Comparison of ENCODE assay signal across 8 cellular contexts in genomic region chr5:54309751-54310432, GRCh38. TPM values are rescaled to one million over a fixed set of nuclear protein-coding genes. Genes with fewer than 3 reads are reported as not detected.
DNase-seq lines count a peak whose midpoint lies in the region; ATAC-seq and TF ChIP-seq lines count a peak whose summit lies in the region.

No MANE protein-coding gene starts in this region.

- H3K27me3 ChIP-seq in A673 (replicated peaks; ENCODE audit: insufficient read depth, low read depth, low read length, poor library complexity) (no peaks in the 10 kb centered on the region), OCI-LY3 (ENCODE audit: low read depth, low read length) (no peaks in the 10 kb centered on the region)

- no peaks in the 10 kb centered on the region for H3K36me3 ChIP-seq in A673 (ENCODE audit: insufficient read depth, low read length, poor library complexity, severe bottlenecking)
- H3K36me3 ChIP-seq in OCI-LY3 (replicated peaks; ENCODE audit: low read depth, low read length), result no peaks in the 10 kb centered on the region

- peak; percentile 11 for ATAC-seq in GM18517 (IDR thresholded peaks at IDR 0.05; ENCODE audit: unreplicated experiment)
- peak; percentile 26 for ATAC-seq in HG03025 (IDR thresholded peaks at IDR 0.05; ENCODE audit: low FRiP score, unreplicated experiment)
- peak; percentile 33 for ATAC-seq in Right ventricle myocardium superior (ENCODE audit: poor library complexity)
- no peak for ATAC-seq in GM18520 (IDR thresholded peaks at IDR 0.05; ENCODE audit: unreplicated experiment)

- H3K27me3 Mint-ChIP-seq in osteocyte (ENCODE audit: unreplicated experiment), result peaks cover 12% of the 10 kb centered on the region

- H4K20me1 ChIP-seq in OCI-LY3 (ENCODE audit: insufficient read depth, low read length), result no peaks in the 10 kb centered on the region

- H3K4me2 ChIP-seq in OCI-LY3 (ENCODE audit: low read length), result peak overlapping the region; percentile 67

- H3K36me3 Mint-ChIP-seq in osteocyte (ENCODE audit: unreplicated experiment), result no peaks in the 10 kb centered on the region

- H3K4me3 Mint-ChIP-seq in osteocyte (ENCODE audit: unreplicated experiment), result peak overlapping the region; percentile 93

- DNase-seq in A673 (ENCODE audit: low spot score) (peak; percentile 28), Right ventricle myocardium superior (peak; percentile 65), osteocyte (ENCODE audit: extremely low spot score, unreplicated experiment) (no peak)
- DNase-seq in activated naive CD4-positive, alpha-beta T cell treated with anti-CD3 and anti-CD28 coated beads, Interleukin-2, amount 50 U/mL, for 16 hours, result peak; percentile 25

- CTCF ChIA-PET in A673 (lab: Charles Lee), result interaction anchor here (0.5 kb wide), 1 partner anchor 171 kb away, joined by 3 read pairs; no protein-coding TSS in a partner anchor

- no peaks in the 10 kb centered on the region for H3K79me2 ChIP-seq in OCI-LY3 (ENCODE audit: low read length)

- POLR2A ChIA-PET in A673 (lab: Charles Lee; ENCODE audit: low non-redundant PET), result interaction anchor here (0.5 to 0.9 kb wide), 11 partner anchors 8 to 794 kb away, joined by 3 to 10 read pairs (median 3); no protein-coding TSS in a partner anchor

- H3K27ac Mint-ChIP-seq in osteocyte (ENCODE audit: unreplicated experiment), result peak overlapping the region; percentile 93

- H3K9me3 Mint-ChIP-seq in osteocyte (ENCODE audit: unreplicated experiment), result no peaks in the 10 kb centered on the region

- H3K4me1 Mint-ChIP-seq in osteocyte (ENCODE audit: unreplicated experiment), result peaks cover 17% of the 10 kb centered on the region

- peak overlapping the region; percentile 91 for H2AFZ ChIP-seq in OCI-LY3 (ENCODE audit: low read depth, low read length)

- H3K4me3 ChIP-seq in A673 (ENCODE audit: low read depth, low read length, poor library complexity, severe bottlenecking) (peak overlapping the region; percentile 69), OCI-LY3 (ENCODE audit: low read length) (peak overlapping the region; percentile 92)

- H3K4me1 ChIP-seq in A673 (ENCODE audit: insufficient read depth, low read length, poor library complexity, severe bottlenecking), result no peaks in the 10 kb centered on the region
- peaks cover 5% of the 10 kb centered on the region; the same call in 1 of the 2 replicates for H3K4me1 ChIP-seq in OCI-LY3 (ENCODE audit: low read length)

- intact Hi-C loops in A673 (cut with micrococcal nuclease; ENCODE audit: unreplicated experiment) (loop anchor here (10.0 kb wide), 1 partner anchor 175 kb away; no protein-coding TSS in a partner anchor), Right ventricle myocardium superior (cut with DNase I) (loop anchor here (5.0 to 10.0 kb wide), 2 partner anchors 58 to 105 kb away; no protein-coding TSS in a partner anchor)

- H3K27ac ChIP-seq in A673 (ENCODE audit: low read depth, low read length, poor library complexity, severe bottlenecking) (peak overlapping the region; percentile 54), OCI-LY3 (ENCODE audit: low read length) (no peak overlapping the region)

- H3K9me3 ChIP-seq in A673 (ENCODE audit: low read depth, low read length, poor library complexity, severe bottlenecking) (no peaks in the 10 kb centered on the region), OCI-LY3 (ENCODE audit: insufficient read depth, low read length) (no peaks in the 10 kb centered on the region)

- BruUV-seq in A673 (replicated peaks; lab: Mats Ljungman, UMichigan), result no TSS peak

- H3K9ac ChIP-seq in OCI-LY3 (ENCODE audit: low read length), result peak overlapping the region; percentile 71

- TF ChIP-seq CTCF in A673 (conservative IDR thresholded peaks at IDR 0.05; ENCODE audit: low read depth, low read length) (no peak), OCI-LY3 (IDR thresholded peaks at IDR 0.05; ENCODE audit: low read depth, low read length) (no peak), osteocyte (IDR thresholded peaks at IDR 0.05) (no peak)

RNA-seq across cellular contexts. Expression of gene ARL15, which starts 0.5 kb away (rescaled TPM):
- total RNA-seq in A673 (2021) (17.2 and 18.3 TPM in 2 replicates), Right ventricle myocardium superior (20.3 TPM), osteocyte (16.0 and 16.6 TPM in 2 replicates)
